ENCODE assay signal across 13 cellular contexts in the genomic region with DNA sequence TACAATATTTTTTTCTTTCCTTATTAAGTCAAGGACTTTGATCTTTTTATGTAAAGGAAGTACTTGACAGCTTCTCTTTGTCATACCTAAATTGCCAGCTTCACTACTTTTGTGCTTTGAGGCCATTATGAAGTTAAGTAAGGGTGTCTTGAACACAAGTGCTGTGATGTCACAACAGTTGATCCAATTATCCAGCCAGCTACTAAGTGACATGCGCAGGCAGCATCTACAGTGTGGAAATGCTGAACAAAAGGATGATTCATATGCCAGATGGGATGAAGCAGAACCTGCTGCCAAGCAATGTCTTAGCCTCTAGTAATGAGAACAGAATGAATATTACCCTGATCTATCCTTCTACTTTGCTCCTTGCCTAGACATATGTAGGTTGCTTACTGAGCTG.
DNase-seq lines count a peak whose midpoint lies in the region; ATAC-seq and TF ChIP-seq lines count a peak whose summit lies in the region.
"Had no signal": no experiment of that assay in that cellular context is flagged by ENCODE, and none has a peak within 500 bp of the region (broad histone marks: within the 10 kb centered on the region; RNA-seq: fewer than 3 reads in every experiment).

No MANE protein-coding gene starts in this region.

- DNase-seq in HFF-Myc (ENCODE audit: extremely low read depth, low read depth) (peak; percentile 72), SK-N-MC (ENCODE audit: low read depth, low spot score) (peak; percentile 61), fibroblast of peridontal ligament (ENCODE audit: extremely low read depth) (peak; percentile 94), putamen (ENCODE audit: low spot score) (peak; percentile 74), Peyer's patch (no peak), hepatic stellate cell (ENCODE audit: low spot score) (no peak)
- no peak for DNase-seq in natural killer cell treated with Interleukin-12 subunit alpha and Interleukin-12 subunit beta and Interleukin-15 and Interleukin-18, amount 100 ng/mL, for 72 hours (ENCODE audit: low spot score)
- DNase-seq: activated T-cell treated with anti-CD3 and anti-CD28 coated beads, Interleukin-2, amount 50 U/mL, for 4 hours; effector memory CD8-positive, alpha-beta T cell; mesendoderm; NCI-H2029 treated with DMSO at 0.1 percent for 48 hours; stimulated activated CD4-positive, alpha-beta T cell treated with anti-CD3 and anti-CD28 coated beads, Interleukin-15, amount 100 ng/mL, for 24 hours had no signal

- no peak for ATAC-seq in natural killer cell treated with Interleukin-12 subunit alpha and Interleukin-12 subunit beta and Interleukin-15 and Interleukin-18, amount 100 ng/mL, for 72 hours
- ATAC-seq: activated T-cell treated with anti-CD3 and anti-CD28 coated beads, Interleukin-2, amount 50 U/mL, for 4 hours; effector memory CD8-positive, alpha-beta T cell had no signal

- H3K9me3 Mint-ChIP-seq in natural killer cell treated with Interleukin-12 subunit alpha and Interleukin-12 subunit beta and Interleukin-15 and Interleukin-18, amount 100 ng/mL, for 72 hours, result no peaks in the 10 kb centered on the region
- H3K9me3 Mint-ChIP-seq: activated T-cell treated with anti-CD3 and anti-CD28 coated beads, Interleukin-2, amount 50 U/mL, for 4 hours; effector memory CD8-positive, alpha-beta T cell; T-helper 1 cell treated with Interleukin-12 subunit alpha and Interleukin-12 subunit beta and Interleukin-4 antibody, amounts not matched to agents 30 μg/mL and 1 μg/mL, for 36 hours had no signal

- H3K4me1 ChIP-seq in Peyer's patch, result no peaks in the 10 kb centered on the region

- no peaks in the 10 kb centered on the region for H3K27me3 ChIP-seq in Peyer's patch

- H3K9me3 ChIP-seq in SK-N-MC (ENCODE audit: low read depth, low read length), result no peaks in the 10 kb centered on the region
- H3K9me3 ChIP-seq in Peyer's patch, result no peaks in the 10 kb centered on the region

- TF ChIP-seq CTCF in HFF-Myc (IDR thresholded peaks at IDR 0.05; ENCODE audit: low read depth, low read length, missing control alignments) (no peak), Peyer's patch (IDR thresholded peaks at IDR 0.05) (no peak)

- H3K27ac ChIP-seq in SK-N-MC (no peak overlapping the region), Peyer's patch (no peak overlapping the region)

- no peak for TF ChIP-seq POLR2A in Peyer's patch (IDR thresholded peaks at IDR 0.05)

- no peak overlapping the region for H3K27ac Mint-ChIP-seq in natural killer cell treated with Interleukin-12 subunit alpha and Interleukin-12 subunit beta and Interleukin-15 and Interleukin-18, amount 100 ng/mL, for 72 hours
- H3K27ac Mint-ChIP-seq: effector memory CD8-positive, alpha-beta T cell; T-helper 1 cell treated with Interleukin-12 subunit alpha and Interleukin-12 subunit beta and Interleukin-4 antibody, amounts not matched to agents 30 μg/mL and 1 μg/mL, for 36 hours had no signal

- no peaks in the 10 kb centered on the region for H3K36me3 ChIP-seq in SK-N-MC (ENCODE audit: insufficient read depth, low read length)
- no peaks in the 10 kb centered on the region for H3K36me3 ChIP-seq in Peyer's patch

- no peak overlapping the region for H3K4me3 Mint-ChIP-seq in natural killer cell treated with Interleukin-12 subunit alpha and Interleukin-12 subunit beta and Interleukin-15 and Interleukin-18, amount 100 ng/mL, for 72 hours
- H3K4me3 Mint-ChIP-seq: activated T-cell treated with anti-CD3 and anti-CD28 coated beads, Interleukin-2, amount 50 U/mL, for 4 hours; effector memory CD8-positive, alpha-beta T cell; T-helper 1 cell treated with Interleukin-12 subunit alpha and Interleukin-12 subunit beta and Interleukin-4 antibody, amounts not matched to agents 30 μg/mL and 1 μg/mL, for 36 hours had no signal

- H3K4me1 Mint-ChIP-seq in natural killer cell treated with Interleukin-12 subunit alpha and Interleukin-12 subunit beta and Interleukin-15 and Interleukin-18, amount 100 ng/mL, for 72 hours (ENCODE audit: low read depth in 2 of 2), result no peaks in the 10 kb centered on the region

- H3K9ac ChIP-seq in SK-N-MC (ENCODE audit: insufficient read length), result no peak overlapping the region

- H3K27me3 Mint-ChIP-seq in natural killer cell treated with Interleukin-12 subunit alpha and Interleukin-12 subunit beta and Interleukin-15 and Interleukin-18, amount 100 ng/mL, for 72 hours, result peaks cover 9 to 21% of the 10 kb centered on the region in 2 donors

- H3K4me3 ChIP-seq in HFF-Myc (replicated peaks; ENCODE audit: low read depth, low read length) (no peak overlapping the region), SK-N-MC (no peak overlapping the region), Peyer's patch (no peak overlapping the region)

- H3K36me3 Mint-ChIP-seq in natural killer cell treated with Interleukin-12 subunit alpha and Interleukin-12 subunit beta and Interleukin-15 and Interleukin-18, amount 100 ng/mL, for 72 hours, result no peaks in the 10 kb centered on the region

Comparison
In these comparisons a context has a peak if more than half of its experiments do, and no peak if none do; other contexts are left out.
1. DNase-seq: peak in HFF-Myc (single experiment), SK-N-MC (single experiment), fibroblast of peridontal ligament (single experiment) and putamen (single experiment); none in natural killer cell treated with Interleukin-12 subunit alpha and Interleukin-12 subunit beta and Interleukin-15 and Interleukin-18, amount 100 ng/mL, for 72 hours (single experiment), Peyer's patch (0 of 3) and hepatic stellate cell (single experiment).